Comparison of ENCODE assay signal across 1 cellular context in the genomic region with DNA sequence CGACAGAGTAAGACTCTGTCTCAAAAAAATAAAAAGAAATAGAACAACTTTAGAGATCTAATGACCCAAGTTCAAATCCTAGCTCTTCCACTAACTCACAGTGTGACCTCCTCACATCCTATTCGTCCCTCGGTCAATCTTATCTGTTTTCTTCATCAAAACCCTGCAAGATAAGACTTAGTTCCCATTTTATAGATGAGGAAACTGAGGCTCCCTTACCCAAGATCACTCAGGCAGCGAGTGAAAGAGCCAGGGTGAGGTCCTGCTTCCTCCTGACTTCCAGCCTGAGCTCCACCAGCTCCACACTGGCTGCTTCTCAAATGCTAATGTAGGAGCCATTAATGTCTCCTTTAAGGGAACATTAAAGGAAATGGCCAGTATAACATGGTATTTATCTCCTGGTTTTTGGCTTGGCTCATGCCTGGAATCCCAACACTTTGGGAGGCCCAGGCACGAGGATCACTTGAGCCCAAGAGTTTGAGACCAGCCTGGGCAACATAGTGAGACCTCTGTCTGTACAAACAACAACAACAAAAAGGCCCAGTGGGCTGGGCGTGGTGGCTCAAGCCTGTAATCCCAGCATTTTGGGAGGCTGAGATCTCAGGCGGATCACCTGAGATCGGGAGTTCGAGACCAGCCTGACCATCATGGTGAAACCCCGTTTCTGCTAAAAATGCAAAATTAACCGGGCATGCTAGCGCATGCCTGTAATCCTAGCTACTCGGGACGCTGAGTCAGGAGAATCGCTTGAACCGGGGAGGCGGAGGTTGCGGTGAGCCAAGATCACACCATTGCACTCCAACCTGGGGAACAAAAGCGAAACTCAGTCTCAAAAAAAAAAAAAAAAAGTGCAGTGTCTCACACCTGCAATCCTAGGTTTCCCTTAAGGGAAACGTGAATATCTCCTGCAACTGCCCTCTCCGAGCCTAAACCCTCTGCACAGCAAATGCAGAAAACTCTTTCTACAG.
TF ChIP-seq lines count a peak whose summit lies in the region.

No MANE protein-coding gene starts in this region.

TF ChIP-seq in IMR-90, 13 proteins besides CTCF, POLR2A, EP300 and RAD21:
- TF ChIP-seq MAZ (IDR thresholded peaks at IDR 0.05; ENCODE audit: borderline replicate concordance, low read depth, low read length) (no peak), MAFK (IDR thresholded peaks at IDR 0.05; ENCODE audit: low read depth, low read length) (0 out of 2 replicates have a peak, but pooled peaks have one; percentile 2), CEBPB (IDR thresholded peaks at IDR 0.05; ENCODE audit: low read depth, low read length) (no peak)
